ENCODE assay signal across 24 cellular contexts in genomic region chr11:132222345-132222744, GRCh38.
"Had no signal": no experiment of that assay in that cellular context is flagged by ENCODE, and none has a peak within 500 bp of the region (broad histone marks: within the 10 kb centered on the region; RNA-seq: fewer than 3 reads in every experiment).

No MANE protein-coding gene starts in this region.

- H3K4me3 Mint-ChIP-seq: stimulated activated effector memory CD8-positive, alpha-beta T cell treated with anti-CD3 and anti-CD28 coated beads, Interleukin-12 subunit alpha, Interleukin-12 subunit beta, amount 100 ng/mL, for 72 hours; stimulated activated memory B cell treated with anti-CD40 and anti-IgM and Interleukin-4, amounts not matched to agents 10 μg/mL and 1 μg/mL and 100 μg/mL, for 72 hours; stimulated activated naive B cell treated with anti-CD40 and anti-IgM and Interleukin-4, amounts not matched to agents 10 μg/mL and 1 μg/mL and 100 μg/mL, for 72 hours; stimulated activated naive CD8-positive, alpha-beta T cell treated with anti-CD3 and anti-CD28 coated beads, Interleukin-15, amount 100 ng/mL, for 72 hours; stimulated activated naive CD8-positive, alpha-beta T cell treated with anti-CD3 and anti-CD28 coated beads, Interleukin-15, Interleukin-2, amounts not matched to agents 100 ng/mL and 50 ng/mL, for 24 hours; type B pancreatic cell had no signal

- H3K9me3 Mint-ChIP-seq: type B pancreatic cell had no signal

- DNase-seq: stimulated activated CD4-positive, alpha-beta T cell treated with anti-CD3 and anti-CD28 coated beads, Interleukin-2, amount 100 ng/mL, for 48 hours; stimulated activated CD4-positive, alpha-beta T cell treated with anti-CD3 and anti-CD28 coated beads, Interleukin-4, amount 100 ng/mL, for 1 hour; stimulated activated CD4-positive, alpha-beta T cell treated with anti-CD3 and anti-CD28 coated beads, Interleukin-4, amount 100 ng/mL, for 24 hours; stimulated activated CD4-positive, alpha-beta T cell treated with anti-CD3 and anti-CD28 coated beads, Interleukin-4, amount 100 ng/mL, for 4 hours; stimulated activated CD8-positive, alpha-beta memory T cell treated with anti-CD3 and anti-CD28 coated beads, Interleukin-4, amount 100 ng/mL, for 48 hours; stimulated activated naive B cell treated with anti-CD40 and anti-IgM and Interleukin-4, amounts not matched to agents 10 μg/mL and 1 μg/mL and 100 μg/mL, for 72 hours; stimulated activated naive CD4-positive, alpha-beta T cell; stimulated activated naive CD4-positive, alpha-beta T cell treated with Interleukin-2 at 50 U/mL for 16 hours; stimulated activated naive CD8-positive, alpha-beta T cell treated with anti-CD3 and anti-CD28 coated beads, Interleukin-15, amount 100 ng/mL, for 72 hours; stimulated activated naive CD8-positive, alpha-beta T cell treated with anti-CD3 and anti-CD28 coated beads, Interleukin-15, Interleukin-2, amounts not matched to agents 100 U/mL and 50 U/mL, for 24 hours; stomach; substantia nigra; testis; thyroid gland; tibial artery; transverse colon; trophoblast cell; upper lobe of left lung; upper lobe of right lung; uterus had no signal

- H3K27me3 Mint-ChIP-seq: stimulated activated memory B cell treated with anti-CD40 and anti-IgM and Interleukin-4, amounts not matched to agents 10 μg/mL and 1 μg/mL and 100 μg/mL, for 72 hours; stimulated activated naive B cell treated with anti-CD40 and anti-IgM and Interleukin-4, amounts not matched to agents 10 μg/mL and 1 μg/mL and 100 μg/mL, for 72 hours; stimulated activated naive CD8-positive, alpha-beta T cell treated with anti-CD3 and anti-CD28 coated beads, Interleukin-15, amount 100 ng/mL, for 72 hours; stimulated activated naive CD8-positive, alpha-beta T cell treated with anti-CD3 and anti-CD28 coated beads, Interleukin-15, Interleukin-2, amounts not matched to agents 100 ng/mL and 50 ng/mL, for 24 hours had no signal

- H3K27ac Mint-ChIP-seq: stimulated activated effector memory CD8-positive, alpha-beta T cell treated with anti-CD3 and anti-CD28 coated beads, Interleukin-12 subunit alpha, Interleukin-12 subunit beta, amount 100 ng/mL, for 72 hours; stimulated activated memory B cell treated with anti-CD40 and anti-IgM and Interleukin-4, amounts not matched to agents 10 μg/mL and 1 μg/mL and 100 μg/mL, for 72 hours; stimulated activated naive B cell treated with anti-CD40 and anti-IgM and Interleukin-4, amounts not matched to agents 10 μg/mL and 1 μg/mL and 100 μg/mL, for 72 hours; stimulated activated naive CD8-positive, alpha-beta T cell treated with anti-CD3 and anti-CD28 coated beads, Interleukin-15, amount 100 ng/mL, for 72 hours; stimulated activated naive CD8-positive, alpha-beta T cell treated with anti-CD3 and anti-CD28 coated beads, Interleukin-15, Interleukin-2, amounts not matched to agents 100 ng/mL and 50 ng/mL, for 24 hours; type B pancreatic cell had no signal

- ATAC-seq: stimulated activated effector memory CD8-positive, alpha-beta T cell treated with anti-CD3 and anti-CD28 coated beads, Interleukin-12 subunit alpha, Interleukin-12 subunit beta, amount 100 ng/mL, for 72 hours; stimulated activated memory B cell treated with anti-CD40 and anti-IgM and Interleukin-4, amounts not matched to agents 10 μg/mL and 1 μg/mL and 100 μg/mL, for 72 hours; stimulated activated naive B cell treated with anti-CD40 and anti-IgM and Interleukin-4, amounts not matched to agents 10 μg/mL and 1 μg/mL and 100 μg/mL, for 72 hours; stimulated activated naive CD8-positive, alpha-beta T cell treated with anti-CD3 and anti-CD28 coated beads, Interleukin-15, amount 100 ng/mL, for 72 hours; stimulated activated naive CD8-positive, alpha-beta T cell treated with anti-CD3 and anti-CD28 coated beads, Interleukin-15, Interleukin-2, amounts not matched to agents 100 U/mL and 50 U/mL, for 24 hours; upper lobe of right lung had no signal

- H3K4me1 Mint-ChIP-seq: stimulated activated effector memory CD8-positive, alpha-beta T cell treated with anti-CD3 and anti-CD28 coated beads, Interleukin-12 subunit alpha, Interleukin-12 subunit beta, amount 100 ng/mL, for 72 hours; stimulated activated memory B cell treated with anti-CD40 and anti-IgM and Interleukin-4, amounts not matched to agents 10 μg/mL and 1 μg/mL and 100 μg/mL, for 72 hours; stimulated activated naive B cell treated with anti-CD40 and anti-IgM and Interleukin-4, amounts not matched to agents 10 μg/mL and 1 μg/mL and 100 μg/mL, for 72 hours; stimulated activated naive CD8-positive, alpha-beta T cell treated with anti-CD3 and anti-CD28 coated beads, Interleukin-15, amount 100 ng/mL, for 72 hours had no signal

- H3K36me3 Mint-ChIP-seq: stimulated activated effector memory CD8-positive, alpha-beta T cell treated with anti-CD3 and anti-CD28 coated beads, Interleukin-12 subunit alpha, Interleukin-12 subunit beta, amount 100 ng/mL, for 72 hours; stimulated activated memory B cell treated with anti-CD40 and anti-IgM and Interleukin-4, amounts not matched to agents 10 μg/mL and 1 μg/mL and 100 μg/mL, for 72 hours; stimulated activated naive B cell treated with anti-CD40 and anti-IgM and Interleukin-4, amounts not matched to agents 10 μg/mL and 1 μg/mL and 100 μg/mL, for 72 hours; type B pancreatic cell had no signal
